In genomic region chr14:61703342-61704129, GRCh38 we compare ENCODE assay signal across 15 cellular contexts.
DNase-seq lines count a peak whose midpoint lies in the region; ATAC-seq and TF ChIP-seq lines count a peak whose summit lies in the region.
"Had no signal": no experiment of that assay in that cellular context is flagged by ENCODE, and none has a peak within 500 bp of the region (broad histone marks: within the 10 kb centered on the region; RNA-seq: fewer than 3 reads in every experiment).

No MANE protein-coding gene starts in this region.

- peak overlapping the region; percentile 43 for H3K27ac ChIP-seq in neutrophil
- H3K27ac ChIP-seq: Peyer's patch had no signal

- no peak for DNase-seq in T-helper 2 cell treated with Interferon-gamma antibody and Interleukin-4, amounts not matched to agents 5 μg/mL and 100 μg/mL, for 36 hours (ENCODE audit: low spot score)
- DNase-seq in T-helper 2 cell (no peak), pons (ENCODE audit: low spot score) (no peak), NCI-H345 (lab: John Stamatoyannopoulos, UW) (no peak), GM19240 (ENCODE audit: insufficient read length, low spot score) (no peak)
- no peak for DNase-seq in activated naive CD8-positive, alpha-beta T cell treated with anti-CD3 and anti-CD28 coated beads, Interleukin-2, amount 50 U/mL, for 24 hours
- DNase-seq: 8988T; kidney glomerular epithelial cell; NCI-H2171 treated with DMSO at 0.1 percent for 48 hours; Peyer's patch; stimulated activated CD4-positive, alpha-beta T cell treated with anti-CD3 and anti-CD28 coated beads, Interleukin-2, amount 100 ng/mL, for 48 hours had no signal

- H3K36me3 ChIP-seq in neutrophil = no peaks in the 10 kb centered on the region
- H3K36me3 ChIP-seq: Peyer's patch had no signal

- peak overlapping the region; percentile 2 for H3K27ac Mint-ChIP-seq in T-helper 2 cell treated with Interferon-gamma antibody and Interleukin-4, amounts not matched to agents 5 μg/mL and 100 μg/mL, for 36 hours
- peak overlapping the region; percentile 54 for H3K27ac Mint-ChIP-seq in activated naive CD8-positive, alpha-beta T cell treated with anti-CD3 and anti-CD28 coated beads, Interleukin-2, amount 50 U/mL, for 24 hours

- no peak overlapping the region for H3K4me3 ChIP-seq in neutrophil (ENCODE audit: low read depth in 1 of 2, low read length in 1 of 2)
- H3K4me3 ChIP-seq: K562, Peyer's patch had no signal

- peaks cover 64% of the 10 kb centered on the region for H3K4me1 Mint-ChIP-seq in T-helper 2 cell treated with Interferon-gamma antibody and Interleukin-4, amounts not matched to agents 5 μg/mL and 100 μg/mL, for 36 hours (ENCODE audit: low read depth)
- peaks cover 86% of the 10 kb centered on the region for H3K4me1 Mint-ChIP-seq in activated naive CD8-positive, alpha-beta T cell treated with anti-CD3 and anti-CD28 coated beads, Interleukin-2, amount 50 U/mL, for 24 hours

- H3K9me3 Mint-ChIP-seq in T-helper 2 cell treated with Interferon-gamma antibody and Interleukin-4, amounts not matched to agents 5 μg/mL and 100 μg/mL, for 36 hours = peaks cover 3% of the 10 kb centered on the region
- peaks cover 4% of the 10 kb centered on the region for H3K9me3 Mint-ChIP-seq in activated naive CD8-positive, alpha-beta T cell treated with anti-CD3 and anti-CD28 coated beads, Interleukin-2, amount 50 U/mL, for 24 hours
- H3K9me3 Mint-ChIP-seq: WTC11 had no signal

- no peak overlapping the region for H3K4me3 Mint-ChIP-seq in T-helper 2 cell treated with Interferon-gamma antibody and Interleukin-4, amounts not matched to agents 5 μg/mL and 100 μg/mL, for 36 hours
- peak overlapping the region; percentile 46 for H3K4me3 Mint-ChIP-seq in activated naive CD8-positive, alpha-beta T cell treated with anti-CD3 and anti-CD28 coated beads, Interleukin-2, amount 50 U/mL, for 24 hours

- no peaks in the 10 kb centered on the region for H3K9me3 ChIP-seq in neutrophil
- H3K9me3 ChIP-seq: Peyer's patch had no signal

- H3K36me3 Mint-ChIP-seq in T-helper 2 cell treated with Interferon-gamma antibody and Interleukin-4, amounts not matched to agents 5 μg/mL and 100 μg/mL, for 36 hours (ENCODE audit: low read depth) = peaks cover 24% of the 10 kb centered on the region
- H3K36me3 Mint-ChIP-seq in activated naive CD8-positive, alpha-beta T cell treated with anti-CD3 and anti-CD28 coated beads, Interleukin-2, amount 50 U/mL, for 24 hours (ENCODE audit: low read depth) = peaks cover 45% of the 10 kb centered on the region
- H3K36me3 Mint-ChIP-seq: WTC11 had no signal

- H3K27me3 Mint-ChIP-seq in T-helper 2 cell treated with Interferon-gamma antibody and Interleukin-4, amounts not matched to agents 5 μg/mL and 100 μg/mL, for 36 hours (ENCODE audit: low read depth) = no peaks in the 10 kb centered on the region
- no peaks in the 10 kb centered on the region for H3K27me3 Mint-ChIP-seq in activated naive CD8-positive, alpha-beta T cell treated with anti-CD3 and anti-CD28 coated beads, Interleukin-2, amount 50 U/mL, for 24 hours

- peak; percentile 52 for ATAC-seq in HG02678 (IDR thresholded peaks at IDR 0.05; ENCODE audit: unreplicated experiment)
- ATAC-seq in activated naive CD8-positive, alpha-beta T cell treated with anti-CD3 and anti-CD28 coated beads, Interleukin-2, amount 50 U/mL, for 24 hours = peak; percentile 58
- ATAC-seq: K562, WTC11 had no signal

- no peak for TF ChIP-seq CTCF in neutrophil (IDR thresholded peaks at IDR 0.05)

- no peaks in the 10 kb centered on the region for H3K27me3 ChIP-seq in neutrophil
- H3K27me3 ChIP-seq: Peyer's patch had no signal

- peaks cover 65 to 83% of the 10 kb centered on the region in 2 experiments for H3K4me1 ChIP-seq in neutrophil (ENCODE audit: control insufficient read depth in 1 of 2, insufficient read depth in 1 of 2, low read depth in 1 of 2, low read length in 1 of 2)
